ENCODE assay signal across 1 cellular context in the genomic region with DNA sequence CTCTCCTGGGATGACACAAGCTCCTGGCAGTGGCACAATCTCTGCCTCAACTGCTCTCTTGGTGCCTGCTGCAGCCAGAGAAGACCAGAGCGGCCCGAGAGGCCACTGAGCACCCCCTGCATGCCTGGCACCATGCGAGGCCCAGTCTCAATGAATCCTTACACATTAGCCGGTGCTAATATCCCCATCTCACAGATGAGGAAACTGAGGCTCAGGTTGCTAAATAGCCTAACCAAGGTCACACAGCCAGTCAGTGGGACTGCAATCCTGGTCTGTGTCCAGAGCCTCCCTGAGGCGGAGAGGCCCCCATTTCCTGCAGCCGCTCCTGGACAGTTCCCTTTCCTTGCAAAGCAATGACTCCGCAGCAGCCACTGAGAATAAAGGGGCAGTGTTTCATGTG.
TF ChIP-seq lines count a peak whose summit lies in the region.

No MANE protein-coding gene starts in this region.

TF ChIP-seq in H1, 55 proteins besides CTCF, POLR2A, EP300 and RAD21:
- TF ChIP-seq, protein P1, sequence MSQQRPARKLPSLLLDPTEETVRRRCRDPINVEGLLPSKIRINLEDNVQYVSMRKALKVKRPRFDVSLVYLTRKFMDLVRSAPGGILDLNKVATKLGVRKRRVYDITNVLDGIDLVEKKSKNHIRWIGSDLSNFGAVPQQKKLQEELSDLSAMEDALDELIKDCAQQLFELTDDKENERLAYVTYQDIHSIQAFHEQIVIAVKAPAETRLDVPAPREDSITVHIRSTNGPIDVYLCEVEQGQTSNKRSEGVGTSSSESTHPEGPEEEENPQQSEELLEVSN (IDR thresholded peaks at IDR 0.05), result no peak
- TF ChIP-seq SIRT6 (IDR thresholded peaks at IDR 0.05; ENCODE audit: low read length) (no peak), KDM4A (IDR thresholded peaks at IDR 0.05; ENCODE audit: low read depth, low read length, severe bottlenecking) (no peak), KDM1A (IDR thresholded peaks at IDR 0.05; ENCODE audit: borderline replicate concordance, low read length) (no peak), HDAC6 (IDR thresholded peaks at IDR 0.05; ENCODE audit: low read depth, low read length) (no peak), SRF (IDR thresholded peaks at IDR 0.05; ENCODE audit: low read depth, low read length) (no peak), TCF12 (IDR thresholded peaks at IDR 0.05; ENCODE audit: low read depth, low read length) (no peak), TBP (IDR thresholded peaks at IDR 0.05; ENCODE audit: low read depth, low read length) (no peak), RXRA (IDR thresholded peaks at IDR 0.05; ENCODE audit: insufficient read depth, low read depth, low read length) (no peak), NRF1 (IDR thresholded peaks at IDR 0.05; ENCODE audit: low read depth, low read length) (no peak), GABPA (IDR thresholded peaks at IDR 0.05; ENCODE audit: borderline replicate concordance, insufficient read depth, low read length) (no peak), CREB1 (IDR thresholded peaks at IDR 0.05) (no peak), SIN3A (conservative IDR thresholded peaks at IDR 0.05 in 1 of 2, IDR thresholded peaks at IDR 0.05 in 1 of 2; ENCODE audit: low read depth in 1 of 2, low read length in 2 of 2) (no peak)
- TF ChIP-seq, protein P2, sequence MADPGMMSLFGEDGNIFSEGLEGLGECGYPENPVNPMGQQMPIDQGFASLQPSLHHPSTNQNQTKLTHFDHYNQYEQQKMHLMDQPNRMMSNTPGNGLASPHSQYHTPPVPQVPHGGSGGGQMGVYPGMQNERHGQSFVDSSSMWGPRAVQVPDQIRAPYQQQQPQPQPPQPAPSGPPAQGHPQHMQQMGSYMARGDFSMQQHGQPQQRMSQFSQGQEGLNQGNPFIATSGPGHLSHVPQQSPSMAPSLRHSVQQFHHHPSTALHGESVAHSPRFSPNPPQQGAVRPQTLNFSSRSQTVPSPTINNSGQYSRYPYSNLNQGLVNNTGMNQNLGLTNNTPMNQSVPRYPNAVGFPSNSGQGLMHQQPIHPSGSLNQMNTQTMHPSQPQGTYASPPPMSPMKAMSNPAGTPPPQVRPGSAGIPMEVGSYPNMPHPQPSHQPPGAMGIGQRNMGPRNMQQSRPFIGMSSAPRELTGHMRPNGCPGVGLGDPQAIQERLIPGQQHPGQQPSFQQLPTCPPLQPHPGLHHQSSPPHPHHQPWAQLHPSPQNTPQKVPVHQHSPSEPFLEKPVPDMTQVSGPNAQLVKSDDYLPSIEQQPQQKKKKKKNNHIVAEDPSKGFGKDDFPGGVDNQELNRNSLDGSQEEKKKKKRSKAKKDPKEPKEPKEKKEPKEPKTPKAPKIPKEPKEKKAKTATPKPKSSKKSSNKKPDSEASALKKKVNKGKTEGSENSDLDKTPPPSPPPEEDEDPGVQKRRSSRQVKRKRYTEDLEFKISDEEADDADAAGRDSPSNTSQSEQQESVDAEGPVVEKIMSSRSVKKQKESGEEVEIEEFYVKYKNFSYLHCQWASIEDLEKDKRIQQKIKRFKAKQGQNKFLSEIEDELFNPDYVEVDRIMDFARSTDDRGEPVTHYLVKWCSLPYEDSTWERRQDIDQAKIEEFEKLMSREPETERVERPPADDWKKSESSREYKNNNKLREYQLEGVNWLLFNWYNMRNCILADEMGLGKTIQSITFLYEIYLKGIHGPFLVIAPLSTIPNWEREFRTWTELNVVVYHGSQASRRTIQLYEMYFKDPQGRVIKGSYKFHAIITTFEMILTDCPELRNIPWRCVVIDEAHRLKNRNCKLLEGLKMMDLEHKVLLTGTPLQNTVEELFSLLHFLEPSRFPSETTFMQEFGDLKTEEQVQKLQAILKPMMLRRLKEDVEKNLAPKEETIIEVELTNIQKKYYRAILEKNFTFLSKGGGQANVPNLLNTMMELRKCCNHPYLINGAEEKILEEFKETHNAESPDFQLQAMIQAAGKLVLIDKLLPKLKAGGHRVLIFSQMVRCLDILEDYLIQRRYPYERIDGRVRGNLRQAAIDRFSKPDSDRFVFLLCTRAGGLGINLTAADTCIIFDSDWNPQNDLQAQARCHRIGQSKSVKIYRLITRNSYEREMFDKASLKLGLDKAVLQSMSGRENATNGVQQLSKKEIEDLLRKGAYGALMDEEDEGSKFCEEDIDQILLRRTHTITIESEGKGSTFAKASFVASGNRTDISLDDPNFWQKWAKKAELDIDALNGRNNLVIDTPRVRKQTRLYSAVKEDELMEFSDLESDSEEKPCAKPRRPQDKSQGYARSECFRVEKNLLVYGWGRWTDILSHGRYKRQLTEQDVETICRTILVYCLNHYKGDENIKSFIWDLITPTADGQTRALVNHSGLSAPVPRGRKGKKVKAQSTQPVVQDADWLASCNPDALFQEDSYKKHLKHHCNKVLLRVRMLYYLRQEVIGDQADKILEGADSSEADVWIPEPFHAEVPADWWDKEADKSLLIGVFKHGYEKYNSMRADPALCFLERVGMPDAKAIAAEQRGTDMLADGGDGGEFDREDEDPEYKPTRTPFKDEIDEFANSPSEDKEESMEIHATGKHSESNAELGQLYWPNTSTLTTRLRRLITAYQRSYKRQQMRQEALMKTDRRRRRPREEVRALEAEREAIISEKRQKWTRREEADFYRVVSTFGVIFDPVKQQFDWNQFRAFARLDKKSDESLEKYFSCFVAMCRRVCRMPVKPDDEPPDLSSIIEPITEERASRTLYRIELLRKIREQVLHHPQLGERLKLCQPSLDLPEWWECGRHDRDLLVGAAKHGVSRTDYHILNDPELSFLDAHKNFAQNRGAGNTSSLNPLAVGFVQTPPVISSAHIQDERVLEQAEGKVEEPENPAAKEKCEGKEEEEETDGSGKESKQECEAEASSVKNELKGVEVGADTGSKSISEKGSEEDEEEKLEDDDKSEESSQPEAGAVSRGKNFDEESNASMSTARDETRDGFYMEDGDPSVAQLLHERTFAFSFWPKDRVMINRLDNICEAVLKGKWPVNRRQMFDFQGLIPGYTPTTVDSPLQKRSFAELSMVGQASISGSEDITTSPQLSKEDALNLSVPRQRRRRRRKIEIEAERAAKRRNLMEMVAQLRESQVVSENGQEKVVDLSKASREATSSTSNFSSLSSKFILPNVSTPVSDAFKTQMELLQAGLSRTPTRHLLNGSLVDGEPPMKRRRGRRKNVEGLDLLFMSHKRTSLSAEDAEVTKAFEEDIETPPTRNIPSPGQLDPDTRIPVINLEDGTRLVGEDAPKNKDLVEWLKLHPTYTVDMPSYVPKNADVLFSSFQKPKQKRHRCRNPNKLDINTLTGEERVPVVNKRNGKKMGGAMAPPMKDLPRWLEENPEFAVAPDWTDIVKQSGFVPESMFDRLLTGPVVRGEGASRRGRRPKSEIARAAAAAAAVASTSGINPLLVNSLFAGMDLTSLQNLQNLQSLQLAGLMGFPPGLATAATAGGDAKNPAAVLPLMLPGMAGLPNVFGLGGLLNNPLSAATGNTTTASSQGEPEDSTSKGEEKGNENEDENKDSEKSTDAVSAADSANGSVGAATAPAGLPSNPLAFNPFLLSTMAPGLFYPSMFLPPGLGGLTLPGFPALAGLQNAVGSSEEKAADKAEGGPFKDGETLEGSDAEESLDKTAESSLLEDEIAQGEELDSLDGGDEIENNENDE (IDR thresholded peaks at IDR 0.05; ENCODE audit: insufficient replicate concordance, low read length), result no peak
- TF ChIP-seq, protein P3, sequence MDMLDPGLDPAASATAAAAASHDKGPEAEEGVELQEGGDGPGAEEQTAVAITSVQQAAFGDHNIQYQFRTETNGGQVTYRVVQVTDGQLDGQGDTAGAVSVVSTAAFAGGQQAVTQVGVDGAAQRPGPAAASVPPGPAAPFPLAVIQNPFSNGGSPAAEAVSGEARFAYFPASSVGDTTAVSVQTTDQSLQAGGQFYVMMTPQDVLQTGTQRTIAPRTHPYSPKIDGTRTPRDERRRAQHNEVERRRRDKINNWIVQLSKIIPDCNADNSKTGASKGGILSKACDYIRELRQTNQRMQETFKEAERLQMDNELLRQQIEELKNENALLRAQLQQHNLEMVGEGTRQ (IDR thresholded peaks at IDR 0.05; ENCODE audit: low read length), result no peak
- TF ChIP-seq, protein P4, sequence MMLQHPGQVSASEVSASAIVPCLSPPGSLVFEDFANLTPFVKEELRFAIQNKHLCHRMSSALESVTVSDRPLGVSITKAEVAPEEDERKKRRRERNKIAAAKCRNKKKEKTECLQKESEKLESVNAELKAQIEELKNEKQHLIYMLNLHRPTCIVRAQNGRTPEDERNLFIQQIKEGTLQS (IDR thresholded peaks at IDR 0.05; ENCODE audit: insufficient read depth, low read depth, low read length), result no peak
